ENCODE assay signal across 28 cellular contexts in genomic region chrX:148193759-148194158, GRCh38.
"Had no signal": no experiment of that assay in that cellular context is flagged by ENCODE, and none has a peak within 500 bp of the region (broad histone marks: within the 10 kb centered on the region; RNA-seq: fewer than 3 reads in every experiment).

No MANE protein-coding gene starts in this region.

- ATAC-seq: left colon; left lung; lower lobe of right lung; naive thymus-derived CD8-positive, alpha-beta T cell; right lobe of liver; stimulated activated memory B cell treated with anti-CD40 and anti-IgM and Interleukin-4, amounts not matched to agents 10 μg/mL and 1 μg/mL and 100 μg/mL, for 72 hours; stimulated activated naive CD8-positive, alpha-beta T cell treated with anti-CD3 and anti-CD28 coated beads, Interleukin-15, amount 100 ng/mL, for 72 hours had no signal

- H3K4me1 Mint-ChIP-seq: nephron; neural progenitor cell; stimulated activated naive CD8-positive, alpha-beta T cell treated with anti-CD3 and anti-CD28 coated beads, Interleukin-15, amount 100 ng/mL, for 72 hours had no signal

- H3K36me3 Mint-ChIP-seq: naive thymus-derived CD8-positive, alpha-beta T cell; neural progenitor cell; stimulated activated memory B cell treated with anti-CD40 and anti-IgM and Interleukin-4, amounts not matched to agents 10 μg/mL and 1 μg/mL and 100 μg/mL, for 72 hours had no signal

- H3K36me3 ChIP-seq: left lung, lower lobe of right lung, neural progenitor cell, neutrophil, right atrium auricular region, right lobe of liver, spleen, tibial nerve, upper lobe of left lung, vagina had no signal

- H3K4me3 Mint-ChIP-seq: naive thymus-derived CD8-positive, alpha-beta T cell; nephron; neural progenitor cell; stimulated activated memory B cell treated with anti-CD40 and anti-IgM and Interleukin-4, amounts not matched to agents 10 μg/mL and 1 μg/mL and 100 μg/mL, for 72 hours; stimulated activated naive CD8-positive, alpha-beta T cell treated with anti-CD3 and anti-CD28 coated beads, Interleukin-15, amount 100 ng/mL, for 72 hours had no signal

- H3K4me3 ChIP-seq: left lung, lower lobe of right lung, neural progenitor cell, right atrium auricular region, right lobe of liver, skin epidermis, spleen, tibial nerve, upper lobe of left lung, vagina had no signal

- H3K4me1 ChIP-seq: left lung, lower lobe of right lung, neural progenitor cell, parathyroid adenoma, right atrium auricular region, right lobe of liver, spleen, tibial nerve, upper lobe of left lung, vagina had no signal

- H3K9ac ChIP-seq: neural progenitor cell, parathyroid adenoma had no signal

- H3K27ac ChIP-seq: left lung, lower lobe of right lung, neural progenitor cell, neutrophil, parathyroid adenoma, right atrium auricular region, right lobe of liver, skin epidermis, spleen, tibial nerve, upper lobe of left lung, vagina had no signal

- H3K4me2 ChIP-seq: neural progenitor cell had no signal

- H3K9me3 ChIP-seq: left lung, lower lobe of right lung, neutrophil, right atrium auricular region, right lobe of liver, spleen, tibial nerve, upper lobe of left lung, vagina had no signal

- H3K27me3 ChIP-seq: left lung, neural progenitor cell, neutrophil, right atrium auricular region, right lobe of liver, spleen, tibial nerve, upper lobe of left lung, vagina had no signal

- H3K27ac Mint-ChIP-seq: naive thymus-derived CD8-positive, alpha-beta T cell; nephron; neural progenitor cell; stimulated activated memory B cell treated with anti-CD40 and anti-IgM and Interleukin-4, amounts not matched to agents 10 μg/mL and 1 μg/mL and 100 μg/mL, for 72 hours; stimulated activated naive CD8-positive, alpha-beta T cell treated with anti-CD3 and anti-CD28 coated beads, Interleukin-15, amount 100 ng/mL, for 72 hours had no signal

- H3K9me3 Mint-ChIP-seq: naive thymus-derived CD8-positive, alpha-beta T cell; neural progenitor cell; stimulated activated memory B cell treated with anti-CD40 and anti-IgM and Interleukin-4, amounts not matched to agents 10 μg/mL and 1 μg/mL and 100 μg/mL, for 72 hours; stimulated activated naive CD8-positive, alpha-beta T cell treated with anti-CD3 and anti-CD28 coated beads, Interleukin-15, amount 100 ng/mL, for 72 hours had no signal

- H2AFZ ChIP-seq: neural progenitor cell, parathyroid adenoma had no signal

- H3K27me3 Mint-ChIP-seq: naive thymus-derived CD8-positive, alpha-beta T cell; stimulated activated naive CD8-positive, alpha-beta T cell treated with anti-CD3 and anti-CD28 coated beads, Interleukin-15, amount 100 ng/mL, for 72 hours had no signal

- DNase-seq: head of caudate nucleus; hippocampal formation; kidney glomerular epithelial cell; left colon; left lung; lower lobe of right lung; mammary epithelial cell; mesenchymal stem cell; midbrain; naive thymus-derived CD8-positive, alpha-beta T cell; occipital lobe; right lobe of liver; spleen; stimulated activated CD4-positive, alpha-beta T cell treated with anti-CD3 and anti-CD28 coated beads, Interleukin-4, amount 100 ng/mL, for 4 hours; stimulated activated CD8-positive, alpha-beta memory T cell treated with anti-CD3 and anti-CD28 coated beads, Interleukin-4, amount 100 ng/mL, for 48 hours; stimulated activated naive CD4-positive, alpha-beta T cell treated with Interleukin-2 at 50 U/mL for 16 hours; stimulated activated naive CD8-positive, alpha-beta T cell treated with anti-CD3 and anti-CD28 coated beads, Interleukin-15, amount 100 ng/mL, for 72 hours; substantia nigra; upper lobe of left lung had no signal

- H3K79me2 ChIP-seq: parathyroid adenoma had no signal
